34 cellular contexts compared by ENCODE assay signal in the genomic region with DNA sequence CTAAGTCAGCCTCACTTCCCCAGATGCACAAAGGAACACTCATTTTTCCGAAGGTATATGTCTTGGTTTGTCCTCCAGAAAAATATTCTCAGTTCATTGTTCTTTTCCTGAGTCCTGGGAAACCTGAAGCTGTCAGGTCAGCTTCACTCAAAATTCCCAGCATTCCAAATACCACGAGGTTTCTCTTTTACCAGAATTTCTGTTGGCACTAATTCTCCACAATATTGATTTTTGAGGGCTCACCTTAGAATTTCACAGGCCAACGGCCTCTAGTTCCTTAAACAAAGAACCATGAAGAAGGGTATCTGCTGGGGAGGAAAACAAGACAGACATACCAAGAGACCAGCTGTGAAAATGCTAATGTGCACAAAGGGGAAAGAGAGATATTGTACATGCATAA. TPM values are rescaled to one million over a fixed set of nuclear protein-coding genes. Genes with fewer than 3 reads are reported as not detected.
"Had no signal": no experiment of that assay in that cellular context is flagged by ENCODE, and none has a peak within 500 bp of the region (broad histone marks: within the 10 kb centered on the region; RNA-seq: fewer than 3 reads in every experiment).

No MANE protein-coding gene starts in this region.

- DNase-seq: colonic mucosa; cortex of kidney; effector CD8-positive, alpha-beta T cell; effector memory CD8-positive, alpha-beta T cell; endodermal cell; erythroblast; esophagus squamous epithelium; foreskin fibroblast; foreskin melanocyte; gastrocnemius medialis; glutamatergic neuron; head of caudate nucleus; heart right ventricle; hippocampal formation; left cardiac atrium; left lung; left ventricle myocardium superior; lower lobe of right lung; mesenchymal stem cell; mucosa of descending colon had no signal

- H3K27me3 Mint-ChIP-seq: dendritic cell treated with granulocyte-macrophage colony-stimulating factor and Interleukin-4, amounts not matched to agents 40 ng/mL and 50 ng/mL, for 4 days; effector memory CD8-positive, alpha-beta T cell had no signal

- H3K27ac ChIP-seq: colonic mucosa, epithelial cell of prostate, esophagus squamous epithelium, gastrocnemius medialis, heart right ventricle, left lung, lower lobe of right lung had no signal

- H3K27ac Mint-ChIP-seq: dendritic cell treated with granulocyte-macrophage colony-stimulating factor and Interleukin-4, amounts not matched to agents 40 ng/mL and 50 ng/mL, for 4 days; effector memory CD8-positive, alpha-beta T cell; endodermal cell; mesothelial cell of epicardium had no signal

- ATAC-seq: effector memory CD8-positive, alpha-beta T cell; esophagus mucosa; gastrocnemius medialis; heart right ventricle; left cardiac atrium; left lung; left ventricle myocardium superior; lower lobe of right lung; mucosa of descending colon had no signal

- H3K4me3 Mint-ChIP-seq: dendritic cell treated with granulocyte-macrophage colony-stimulating factor and Interleukin-4, amounts not matched to agents 40 ng/mL and 50 ng/mL, for 4 days; effector memory CD8-positive, alpha-beta T cell; endodermal cell; mesothelial cell of epicardium had no signal

- H3K4me1 Mint-ChIP-seq: endodermal cell, mesothelial cell of epicardium had no signal

- H3K9me3 ChIP-seq: colonic mucosa, esophagus squamous epithelium, gastrocnemius medialis, heart right ventricle, left lung, lower lobe of right lung, mucosa of descending colon had no signal

- H3K27me3 ChIP-seq: colonic mucosa, esophagus squamous epithelium, gastrocnemius medialis, heart right ventricle, left lung had no signal

- H3K36me3 Mint-ChIP-seq: mesothelial cell of epicardium had no signal

- H3K36me3 ChIP-seq: colonic mucosa, esophagus squamous epithelium, gastrocnemius medialis, heart right ventricle, left lung, lower lobe of right lung had no signal

- H3K4me3 ChIP-seq: colonic mucosa, esophagus squamous epithelium, gastrocnemius medialis, heart right ventricle, left lung, lower lobe of right lung, mucosa of descending colon had no signal

- FAIRE-seq: endometrium, islet of Langerhans, keratinocyte had no signal

- H3K4me1 ChIP-seq: colonic mucosa, esophagus squamous epithelium, gastrocnemius medialis, heart right ventricle, left lung, lower lobe of right lung had no signal

RNA-seq across cellular contexts. Expression of a gene that starts 8.0 kb away (rescaled TPM):
- total RNA-seq: colonic mucosa, dermis microvascular lymphatic vessel endothelial cell, endodermal cell, esophagus mucosa, esophagus squamous epithelium, gastrocnemius medialis, glomerular endothelial cell, heart right ventricle, kidney epithelial cell, left cardiac atrium, left lung, left ventricle myocardium superior, lower leg skin, lower lobe of right lung, lung microvascular endothelial cell, mesenteric fat pad, mesothelial cell of epicardium, mucosa of descending colon, myocyte had no signal
- polyA plus RNA-seq: heart right ventricle, keratinocyte had no signal

RNA-seq across cellular contexts. Expression of a gene that starts 15.8 kb away (rescaled TPM):
- total RNA-seq: colonic mucosa, dermis microvascular lymphatic vessel endothelial cell, endodermal cell, esophagus mucosa, esophagus squamous epithelium, gastrocnemius medialis, glomerular endothelial cell, heart right ventricle, kidney epithelial cell, left cardiac atrium, left lung, left ventricle myocardium superior, lower leg skin, lower lobe of right lung, lung microvascular endothelial cell, mesenteric fat pad, mesothelial cell of epicardium, mucosa of descending colon, myocyte had no signal
- polyA plus RNA-seq: heart right ventricle, keratinocyte had no signal

RNA-seq across cellular contexts. Expression of a gene that starts 47.6 kb away (rescaled TPM):
- total RNA-seq: colonic mucosa, dermis microvascular lymphatic vessel endothelial cell, endodermal cell, esophagus mucosa, esophagus squamous epithelium, gastrocnemius medialis, glomerular endothelial cell, heart right ventricle, kidney epithelial cell, left cardiac atrium, left lung, left ventricle myocardium superior, lower leg skin, lower lobe of right lung, lung microvascular endothelial cell, mesenteric fat pad, mesothelial cell of epicardium, mucosa of descending colon, myocyte had no signal
- polyA plus RNA-seq: heart right ventricle, keratinocyte had no signal
